Comparison of ENCODE assay signal across 13 cellular contexts in the genomic region with DNA sequence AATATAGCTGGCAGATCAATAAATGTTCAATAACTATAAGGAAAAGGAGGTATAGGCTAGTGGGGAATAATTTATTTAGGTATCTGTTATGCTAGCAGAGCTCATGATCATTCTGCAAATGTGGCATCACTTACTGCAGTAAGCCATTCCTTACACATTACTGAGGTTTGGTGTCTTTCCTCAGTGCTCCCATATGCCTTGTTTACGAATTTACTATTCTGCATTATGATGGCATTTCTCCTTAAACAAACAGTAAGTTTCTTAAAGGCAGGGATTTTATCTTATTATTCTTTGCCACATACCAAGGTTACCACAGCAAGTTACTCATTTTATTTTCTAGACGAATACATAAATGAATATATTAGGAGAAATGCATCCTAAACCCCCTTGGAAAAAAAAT.
A peak's percentile ranks its signal among the peaks of the same experiment; 100 is the strongest.
DNase-seq lines count a peak whose midpoint lies in the region; TF ChIP-seq lines count a peak whose summit lies in the region.
"Had no signal": no experiment of that assay in that cellular context is flagged by ENCODE, and none has a peak within 500 bp of the region (broad histone marks: within the 10 kb centered on the region; RNA-seq: fewer than 3 reads in every experiment).

No MANE protein-coding gene starts in this region.

- in situ Hi-C loops in GM23248 (cut with MboI): no loop called here

- H3K9ac ChIP-seq in GM23248 (no peak overlapping the region), adipocyte (ENCODE audit: low read length) (no peak overlapping the region), fibroblast of lung (ENCODE audit: insufficient read depth, low read length) (no peak overlapping the region), smooth muscle cell (ENCODE audit: low read depth) (no peak overlapping the region), mesendoderm (ENCODE audit: low read length) (no peak overlapping the region)

- H3K4ac ChIP-seq in mesendoderm (ENCODE audit: low read depth, low read length): no peak overlapping the region

- no peak overlapping the region for H2BK15ac ChIP-seq in mesendoderm (replicated peaks; ENCODE audit: low read depth)

- no peak overlapping the region for H3K4me3 ChIP-seq in GM23248
- no peak overlapping the region for H3K4me3 ChIP-seq in adipocyte (ENCODE audit: low read length)
- H3K4me3 ChIP-seq in fibroblast of lung (replicated peaks in 1 of 4; ENCODE audit: control extremely low read depth in 1 of 4, insufficient read depth in 1 of 4, low read depth in 3 of 4, low read length in 4 of 4): no peak overlapping the region
- H3K4me3 ChIP-seq in smooth muscle cell: no peak overlapping the region
- no peak overlapping the region for H3K4me3 ChIP-seq in mesendoderm (ENCODE audit: low read length)

- H3K4me1 ChIP-seq in GM23248 (ENCODE audit: insufficient read depth) (peaks cover 30% of the 10 kb centered on the region), adipocyte (ENCODE audit: control insufficient read depth, insufficient read depth, low read length) (peaks cover 39% of the 10 kb centered on the region), fibroblast of lung (ENCODE audit: control insufficient read depth, extremely low read depth, insufficient read depth, low read length) (peaks cover 2% of the 10 kb centered on the region), smooth muscle cell (ENCODE audit: low read depth) (no peaks in the 10 kb centered on the region), mesendoderm (ENCODE audit: control insufficient read depth, low read depth, low read length) (no peaks in the 10 kb centered on the region)

- H3K27me3 ChIP-seq in GM23248 (replicated peaks; ENCODE audit: insufficient read depth): no peaks in the 10 kb centered on the region
- no peaks in the 10 kb centered on the region for H3K27me3 ChIP-seq in adipocyte (replicated peaks; ENCODE audit: control insufficient read depth, insufficient read depth, low read length)
- no peaks in the 10 kb centered on the region for H3K27me3 ChIP-seq in fibroblast of lung (ENCODE audit: control insufficient read depth, insufficient read depth, low read length)
- H3K27me3 ChIP-seq in smooth muscle cell (ENCODE audit: low read depth): no peaks in the 10 kb centered on the region
- H3K27me3 ChIP-seq in mesendoderm (ENCODE audit: insufficient read depth, low read length, poor library complexity): no peaks in the 10 kb centered on the region

- no peaks in the 10 kb centered on the region for H3K9me2 ChIP-seq in GM23248 (ENCODE audit: insufficient read depth)

- H3K18ac ChIP-seq in mesendoderm (ENCODE audit: low read length): no peak overlapping the region

- H4K20me1 ChIP-seq in GM23248 (ENCODE audit: insufficient read depth) (no peaks in the 10 kb centered on the region), fibroblast of lung (ENCODE audit: control insufficient read depth, extremely low read depth, insufficient read depth, low read length) (no peaks in the 10 kb centered on the region), smooth muscle cell (ENCODE audit: low read depth) (no peaks in the 10 kb centered on the region)

- no peak overlapping the region for H2AK5ac ChIP-seq in mesendoderm (ENCODE audit: low read length)

- H2BK5ac ChIP-seq in mesendoderm (ENCODE audit: low read length): no peak overlapping the region

- H3K79me2 ChIP-seq in GM23248 (ENCODE audit: insufficient read depth) (no peaks in the 10 kb centered on the region), fibroblast of lung (ENCODE audit: control insufficient read depth, insufficient read depth, low read length) (no peaks in the 10 kb centered on the region), smooth muscle cell (ENCODE audit: low read depth) (no peaks in the 10 kb centered on the region), mesendoderm (ENCODE audit: control insufficient read depth, insufficient read depth, low read length) (no peaks in the 10 kb centered on the region)

- H3F3A ChIP-seq in GM23248 (ENCODE audit: insufficient read depth) (peaks cover 40% of the 10 kb centered on the region), smooth muscle cell (ENCODE audit: low read depth) (no peaks in the 10 kb centered on the region)

- no peaks in the 10 kb centered on the region for H3K9me3 ChIP-seq in GM23248 (ENCODE audit: low read depth)
- H3K9me3 ChIP-seq in adipocyte (ENCODE audit: control insufficient read depth, low read length): no peaks in the 10 kb centered on the region
- H3K9me3 ChIP-seq in fibroblast of lung (ENCODE audit: control insufficient read depth, insufficient read depth, low read depth, low read length): no peaks in the 10 kb centered on the region
- no peaks in the 10 kb centered on the region for H3K9me3 ChIP-seq in smooth muscle cell (replicated peaks; ENCODE audit: low read depth)

- H3K36me3 ChIP-seq in GM23248 (ENCODE audit: low read depth): no peaks in the 10 kb centered on the region
- no peaks in the 10 kb centered on the region for H3K36me3 ChIP-seq in adipocyte (ENCODE audit: control insufficient read depth, insufficient read depth, low read length, severe bottlenecking)
- H3K36me3 ChIP-seq in fibroblast of lung (ENCODE audit: control insufficient read depth, insufficient read depth, low read length): no peaks in the 10 kb centered on the region
- H3K36me3 ChIP-seq in smooth muscle cell (ENCODE audit: low read depth): no peaks in the 10 kb centered on the region
- H3K36me3 ChIP-seq in mesendoderm (ENCODE audit: control insufficient read depth, insufficient read depth, low read length): no peaks in the 10 kb centered on the region

- H3K4me2 ChIP-seq in GM23248 (ENCODE audit: unreplicated experiment) (peak overlapping the region; percentile 37), fibroblast of lung (ENCODE audit: extremely low read depth, insufficient read depth, low read length) (no peak overlapping the region), smooth muscle cell (peak overlapping the region; percentile 60), mesendoderm (ENCODE audit: low read length) (no peak overlapping the region)

- no peak overlapping the region for H4K5ac ChIP-seq in mesendoderm (ENCODE audit: low read length)

- H3K27ac ChIP-seq in GM23248 (peak overlapping the region; percentile 33; the same call in 1 of the 2 replicates), fibroblast of lung (ENCODE audit: insufficient read depth, low read length) (no peak overlapping the region), smooth muscle cell (ENCODE audit: low read depth) (peak overlapping the region; percentile 54), mesendoderm (ENCODE audit: low read depth, low read length) (no peak overlapping the region)

- no peaks in the 10 kb centered on the region for H3K79me1 ChIP-seq in mesendoderm (ENCODE audit: low read length)

- no peak overlapping the region for H3K56ac ChIP-seq in mesendoderm (ENCODE audit: low read length)

- no peak overlapping the region for H2BK120ac ChIP-seq in mesendoderm (ENCODE audit: low read depth, low read length)

- no peak overlapping the region for H4K8ac ChIP-seq in mesendoderm (ENCODE audit: low read depth, low read length)

- DNase-seq in GM23248 (peak; percentile 36), adipocyte (ENCODE audit: low read depth) (peak; percentile 75), fibroblast of lung (ENCODE audit: low read depth in 2 of 2) (peak; percentile 5 to 48), smooth muscle cell (lab: John Stamatoyannopoulos, UW; ENCODE audit: unreplicated experiment) (no peak), mesendoderm (no peak), pons (ENCODE audit: low spot score) (no peak)
- no peak for DNase-seq in activated CD4-positive, alpha-beta T cell treated with anti-CD3 and anti-CD28 coated beads for 1 hour
- DNase-seq: C1 segment of cervical spinal cord, DMS153, NCI-H1436 treated with DMSO at 0.1 percent for 48 hours, NCI-H2081 treated with DMSO at 0.1 percent for 48 hours, NCI-H2227 treated with DMSO at 0.1 percent for 48 hours, NCI-H524 treated with DMSO at 0.1 percent for 48 hours had no signal

- 29 to 40% methylated on average over 2 of the region's 2 CpGs for WGBS in GM23248 (ENCODE audit: low coverage in 1 of 2, low lambda C conversion rate in 2 of 2, missing lambda C conversion rate in 2 of 2), 2 experiments
- WGBS in smooth muscle cell (ENCODE audit: low lambda C conversion rate): 72% methylated on average over 2 of the region's 2 CpGs
- no CpG with 5 or more reads among the region's 2 CpGs for WGBS in mesendoderm (ENCODE audit: extremely low coverage, insufficient coverage, low lambda C conversion rate)

- no peak overlapping the region for H3K23ac ChIP-seq in mesendoderm (ENCODE audit: low read length)

- TF ChIP-seq CTCF in fibroblast of lung (conservative IDR thresholded peaks at IDR 0.05 in 1 of 2, IDR thresholded peaks at IDR 0.05 in 1 of 2; ENCODE audit: low read depth in 1 of 2, low read length in 2 of 2) (no peak), smooth muscle cell (IDR thresholded peaks at IDR 0.05; ENCODE audit: borderline replicate concordance, insufficient read depth, poor library complexity, severe bottlenecking) (no peak)

- H2AFZ ChIP-seq in GM23248 (no peak overlapping the region; the same call in 1 of the 2 replicates), fibroblast of lung (ENCODE audit: low read length) (no peak overlapping the region), smooth muscle cell (ENCODE audit: low read depth) (peak overlapping the region; percentile 78)

Comparison
In these comparisons a context has a peak if more than half of its experiments do, and no peak if none do; other contexts are left out.
1. DNase-seq: peak in GM23248 (single experiment), adipocyte (single experiment) and fibroblast of lung (2 of 2); none in smooth muscle cell (single experiment), mesendoderm (single experiment), pons (single experiment) and activated CD4-positive, alpha-beta T cell treated with anti-CD3 and anti-CD28 coated beads for 1 hour (single experiment).
2. H3K27ac ChIP-seq: peak in GM23248 (single experiment) and smooth muscle cell (single experiment); none in fibroblast of lung (single experiment) and mesendoderm (single experiment).
3. H3K4me2 ChIP-seq: peak in GM23248 (single experiment) and smooth muscle cell (single experiment); none in fibroblast of lung (single experiment) and mesendoderm (single experiment).